In the genomic region with DNA sequence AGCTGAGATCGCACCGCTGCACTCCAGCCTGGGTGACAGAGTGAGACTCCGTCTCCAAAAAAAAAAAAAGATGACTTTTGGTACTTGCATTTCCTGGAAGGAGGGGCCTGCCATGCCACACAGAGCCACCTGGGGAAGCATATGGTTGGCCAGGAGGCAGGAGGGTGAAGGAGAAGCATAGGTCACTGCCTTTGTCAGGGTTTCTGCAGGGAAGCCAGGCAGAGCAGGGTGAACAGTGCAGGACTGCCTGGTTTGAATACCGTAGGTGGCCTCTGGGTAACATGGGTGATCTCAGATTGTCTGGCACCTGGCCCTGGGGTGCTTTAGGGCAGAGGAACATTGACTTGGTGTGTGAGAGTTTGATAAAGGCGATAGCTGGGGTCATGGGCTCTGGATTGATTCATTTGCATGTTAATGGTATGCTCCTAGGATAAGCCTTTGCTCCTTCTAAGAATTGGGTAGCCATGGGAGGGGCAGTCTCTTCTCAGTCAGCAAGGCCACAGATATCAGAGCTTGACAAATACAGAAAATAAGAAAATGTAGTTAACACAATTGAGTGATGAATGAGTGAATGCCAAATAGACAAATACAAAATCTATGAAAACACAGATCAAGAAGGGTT, we compare ENCODE assay signal across 25 cellular contexts.
"Had no signal": no experiment of that assay in that cellular context is flagged by ENCODE, and none has a peak within 500 bp of the region (broad histone marks: within the 10 kb centered on the region; RNA-seq: fewer than 3 reads in every experiment).

No MANE protein-coding gene starts in this region.

- H3K27me3 ChIP-seq: esophagus squamous epithelium, gastrocnemius medialis, heart left ventricle, right lobe of liver, stomach, suprapubic skin, tibial nerve had no signal

- H3K4me3 ChIP-seq: esophagus squamous epithelium, gastrocnemius medialis, heart left ventricle, right lobe of liver, skin epidermis, stomach, suprapubic skin, tibial nerve had no signal

- H3K36me3 ChIP-seq: esophagus squamous epithelium, gastrocnemius medialis, heart left ventricle, right lobe of liver, stomach, suprapubic skin, tibial nerve, WERI-Rb-1 had no signal

- H3K27ac Mint-ChIP-seq: activated CD8-positive, alpha-beta T cell treated with anti-CD3 and anti-CD28 coated beads, Interleukin-2, amount 10 ng/mL, durations not matched to agents 7 days and 5 days; activated naive CD4-positive, alpha-beta T cell treated with anti-CD3 and anti-CD28 coated beads, Interleukin-2, amount 50 U/mL, for 72 hours; activated T-helper 1 cell treated with anti-CD3 and anti-CD28 coated beads, Interleukin-12 subunit alpha, Interleukin-12 subunit beta, Interleukin-2, Interleukin-4 antibody, amounts not matched to agents 30 ng/mL and 10 ng/mL and 1 ng/mL, durations not matched to agents 14 hours and 24 hours and 36 hours; brain; memory B cell; nephron progenitor cell; stimulated activated memory B cell treated with anti-CD40 and anti-IgM and Interleukin-4, amounts not matched to agents 10 μg/mL and 1 μg/mL and 100 μg/mL, for 72 hours had no signal

- H3K9me3 Mint-ChIP-seq: activated T-helper 1 cell treated with anti-CD3 and anti-CD28 coated beads, Interleukin-12 subunit alpha, Interleukin-12 subunit beta, Interleukin-2, Interleukin-4 antibody, amounts not matched to agents 30 ng/mL and 10 ng/mL and 1 ng/mL, durations not matched to agents 14 hours and 24 hours and 36 hours had no signal

- H3K4me1 Mint-ChIP-seq: nephron progenitor cell had no signal

- H3K27me3 Mint-ChIP-seq: memory B cell; stimulated activated memory B cell treated with anti-CD40 and anti-IgM and Interleukin-4, amounts not matched to agents 10 μg/mL and 1 μg/mL and 100 μg/mL, for 72 hours had no signal

- H3K4me3 Mint-ChIP-seq: activated CD8-positive, alpha-beta T cell treated with anti-CD3 and anti-CD28 coated beads, Interleukin-2, amount 10 ng/mL, durations not matched to agents 7 days and 5 days; activated T-helper 1 cell treated with anti-CD3 and anti-CD28 coated beads, Interleukin-12 subunit alpha, Interleukin-12 subunit beta, Interleukin-2, Interleukin-4 antibody, amounts not matched to agents 30 ng/mL and 10 ng/mL and 1 ng/mL, durations not matched to agents 14 hours and 24 hours and 36 hours; brain; memory B cell; nephron progenitor cell; stimulated activated memory B cell treated with anti-CD40 and anti-IgM and Interleukin-4, amounts not matched to agents 10 μg/mL and 1 μg/mL and 100 μg/mL, for 72 hours had no signal

- H3K9me3 ChIP-seq: esophagus squamous epithelium, gastrocnemius medialis, right lobe of liver, suprapubic skin, tibial nerve had no signal

- H3K4me1 ChIP-seq: esophagus squamous epithelium, right lobe of liver, stomach had no signal

- H3K27ac ChIP-seq: esophagus squamous epithelium, gastrocnemius medialis, heart left ventricle, right lobe of liver, skin epidermis, stomach, suprapubic skin, tibial nerve, WERI-Rb-1 had no signal

- ATAC-seq: activated CD8-positive, alpha-beta T cell treated with anti-CD3 and anti-CD28 coated beads, Interleukin-2, amount 10 ng/mL, durations not matched to agents 7 days and 5 days; activated naive CD4-positive, alpha-beta T cell treated with anti-CD3 and anti-CD28 coated beads, Interleukin-2, amount 50 U/mL, for 72 hours; gastrocnemius medialis; left colon; right lobe of liver; stimulated activated memory B cell treated with anti-CD40 and anti-IgM and Interleukin-4, amounts not matched to agents 10 μg/mL and 1 μg/mL and 100 μg/mL, for 72 hours had no signal

- DNase-seq: activated CD4-positive, alpha-beta T cell treated with anti-CD3 and anti-CD28 coated beads for 1 hour; activated CD4-positive, alpha-beta T cell treated with anti-CD3 and anti-CD28 coated beads, Interleukin-2, amount 50 U/mL, for 1 hour; activated CD8-positive, alpha-beta T cell treated with anti-CD3 and anti-CD28 coated beads, Interleukin-2, amount 10 ng/mL, durations not matched to agents 7 days and 5 days; activated gamma-delta T cell; aorta; caudate nucleus; effector memory CD4-positive, alpha-beta T cell; esophagus squamous epithelium; gastrocnemius medialis; heart left ventricle; left colon; nephron progenitor cell; nucleus accumbens; right lobe of liver; stimulated activated CD4-positive, alpha-beta T cell treated with anti-CD3 and anti-CD28 coated beads, Interleukin-2, amount 100 ng/mL, for 24 hours; stomach; WERI-Rb-1 had no signal
